8 cellular contexts compared by ENCODE assay signal in the genomic region with DNA sequence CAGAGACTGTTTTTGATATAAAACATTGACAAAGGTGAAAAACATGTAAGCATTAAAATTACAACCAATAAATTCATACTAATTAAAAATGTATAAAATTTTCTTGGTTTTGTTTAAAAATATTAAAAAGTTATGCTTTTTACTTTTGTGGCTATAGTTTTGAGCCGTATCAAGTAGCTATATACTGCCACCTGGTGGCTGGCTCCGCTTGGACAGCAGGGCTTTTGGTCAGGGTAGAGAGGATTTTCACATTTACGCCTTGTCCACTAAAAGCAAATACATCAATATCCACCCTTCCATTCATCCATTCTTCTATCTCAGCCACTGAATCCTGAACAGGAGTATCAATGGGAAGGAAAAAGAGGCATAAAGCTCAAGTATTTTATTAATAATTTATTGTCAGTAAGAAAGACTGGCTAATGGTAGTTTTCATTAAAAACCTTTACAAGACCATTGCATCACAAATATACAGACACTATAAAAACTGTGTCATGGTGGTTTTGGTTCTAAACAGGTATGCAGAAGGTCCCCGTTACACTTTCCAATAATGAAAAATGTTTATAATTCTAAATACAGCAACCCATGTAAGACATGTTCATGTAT. TPM values are rescaled to one million over a fixed set of nuclear protein-coding genes. Genes with fewer than 3 reads are reported as not detected.
A peak's percentile ranks its signal among the peaks of the same experiment; 100 is the strongest.
DNase-seq lines count a peak whose midpoint lies in the region; ATAC-seq and TF ChIP-seq lines count a peak whose summit lies in the region.

No MANE protein-coding gene starts in this region.

- H3K36me3 Mint-ChIP-seq in effector memory CD8-positive, alpha-beta T cell (ENCODE audit: insufficient read depth), result no peaks in the 10 kb centered on the region
- H3K36me3 Mint-ChIP-seq in mesothelial cell of epicardium, result peaks cover 37% of the 10 kb centered on the region

- TF ChIP-seq CTCF in mesothelial cell of epicardium (IDR thresholded peaks at IDR 0.05; ENCODE audit: unreplicated experiment), result peak; percentile 92

- peaks cover 6% of the 10 kb centered on the region in 2 donors for H3K27me3 Mint-ChIP-seq in effector memory CD8-positive, alpha-beta T cell
- H3K27me3 Mint-ChIP-seq in mesothelial cell of epicardium (ENCODE audit: low read depth), result no peaks in the 10 kb centered on the region

- no peaks in the 10 kb centered on the region for H3K9me3 Mint-ChIP-seq in effector memory CD8-positive, alpha-beta T cell
- H3K9me3 Mint-ChIP-seq in mesothelial cell of epicardium, result peaks cover 6% of the 10 kb centered on the region

- no peaks in the 10 kb centered on the region for H3K4me1 Mint-ChIP-seq in effector memory CD8-positive, alpha-beta T cell (ENCODE audit: low read depth in 2 of 2)
- H3K4me1 Mint-ChIP-seq in mesothelial cell of epicardium, result no peaks in the 10 kb centered on the region

- no peak overlapping the region for H3K4me3 Mint-ChIP-seq in effector memory CD8-positive, alpha-beta T cell
- H3K4me3 Mint-ChIP-seq in mesothelial cell of epicardium, result no peak overlapping the region

- H3K27ac Mint-ChIP-seq in effector memory CD8-positive, alpha-beta T cell, result no peak overlapping the region
- no peak overlapping the region for H3K27ac Mint-ChIP-seq in mesothelial cell of epicardium

- DNase-seq in DMS153 treated with DMSO at 0.1 percent for 48 hours (lab: John Stamatoyannopoulos, UW; ENCODE audit: unreplicated experiment) (peak; percentile 22), DMS153 (lab: John Stamatoyannopoulos, UW) (no peak), LoVo (ENCODE audit: low spot score) (peak; percentile 41), mesothelial cell of epicardium (ENCODE audit: low spot score in 2 of 2, unreplicated experiment in 2 of 2) (peak in 1 of 2 experiments; percentile 79)
- DNase-seq in activated CD4-positive, alpha-beta T cell treated with anti-CD3 and anti-CD28 coated beads, Interleukin-2, amount 50 U/mL, for 24 hours (ENCODE audit: low read depth in 1 of 2, low spot score in 1 of 2), result peak; percentile 24 to 34
- peak; percentile 34 to 38 (median 38) for DNase-seq in effector memory CD8-positive, alpha-beta T cell
- peak; percentile 8 to 15 for DNase-seq in stimulated activated CD8-positive, alpha-beta memory T cell treated with anti-CD3 and anti-CD28 coated beads, Interleukin-7, amount 100 ng/mL, for 4 hours (ENCODE audit: low read depth in 2 of 2)

- ATAC-seq in GM21515 (IDR thresholded peaks at IDR 0.05; ENCODE audit: unreplicated experiment), result peak; percentile 74
- peak; percentile 51 for ATAC-seq in effector memory CD8-positive, alpha-beta T cell (replicated peaks)

RNA-seq across cellular contexts. Expression of gene MTNR1A, which starts 32.1 kb away (rescaled TPM):
- 0.40 to 0.80 TPM (median 0.75 TPM) in 3 replicates for total RNA-seq in mesothelial cell of epicardium
